Comparison of ENCODE assay signal across 8 cellular contexts in genomic region chr17:8175795-8176196, GRCh38. TPM values are rescaled to one million over a fixed set of nuclear protein-coding genes. Genes with fewer than 3 reads are reported as not detected.
DNase-seq lines count a peak whose midpoint lies in the region; ATAC-seq and TF ChIP-seq lines count a peak whose summit lies in the region.

No MANE protein-coding gene starts in this region.

- H3K4me1 ChIP-seq in adipocyte (ENCODE audit: control insufficient read depth, insufficient read depth, low read length) (peaks cover 20% of the 10 kb centered on the region), iPS-20b (ENCODE audit: insufficient read depth, low read length) (peaks cover 8% of the 10 kb centered on the region; the same call in 1 of the 2 replicates), stomach (peaks cover 24 to 44% (median 39%) of the 10 kb centered on the region in 4 donors)

- peak; percentile 3 for ATAC-seq in HG03175 (IDR thresholded peaks at IDR 0.05; ENCODE audit: unreplicated experiment)

- TF ChIP-seq CTCF in stomach (IDR thresholded peaks at IDR 0.05) = no peak

- no peaks in the 10 kb centered on the region for H3K36me3 ChIP-seq in adipocyte (ENCODE audit: control insufficient read depth, insufficient read depth, low read length, severe bottlenecking)
- no peaks in the 10 kb centered on the region for H3K36me3 ChIP-seq in iPS-20b (ENCODE audit: insufficient read depth, low read depth, low read length)
- H3K36me3 ChIP-seq in stomach = no peaks in the 10 kb centered on the region

- no peaks in the 10 kb centered on the region for H3K27me3 ChIP-seq in adipocyte (replicated peaks; ENCODE audit: control insufficient read depth, insufficient read depth, low read length)
- no peaks in the 10 kb centered on the region for H3K27me3 ChIP-seq in iPS-20b (ENCODE audit: insufficient read depth, low read length)
- no peaks in the 10 kb centered on the region for H3K27me3 ChIP-seq in stomach

- TF ChIP-seq EP300 in stomach (IDR thresholded peaks at IDR 0.05) = no peak

- DNase-seq in EL (peak; percentile 47), adipocyte (ENCODE audit: low read depth) (peak; percentile 18), stomach (no peak), GDM1 (lab: John Stamatoyannopoulos, UW) (no peak), NCI-H187 treated with DMSO at 0.1 percent for 48 hours (lab: John Stamatoyannopoulos, UW) (no peak), NCI-H1048 (lab: John Stamatoyannopoulos, UW) (no peak)

- peak overlapping the region; percentile 92 for H3K9ac ChIP-seq in adipocyte (ENCODE audit: low read length)
- H3K9ac ChIP-seq in iPS-20b (ENCODE audit: low read depth, low read length) = peak overlapping the region; percentile 74; the same call in 1 of the 2 replicates

- H3K27ac ChIP-seq in iPS-20b (ENCODE audit: low read length) = no peak overlapping the region
- H3K27ac ChIP-seq in stomach = peak overlapping the region; percentile 66 to 97 (median 85)

- H3K4me3 ChIP-seq in adipocyte (ENCODE audit: low read length) (peak overlapping the region; percentile 91), iPS-20b (ENCODE audit: low read length) (peak overlapping the region; percentile 85), stomach (peak overlapping the region; percentile 55 to 61 (median 59))

- 9 to 17% (median 13%) methylated on average over 11 of the region's 11 CpGs for WGBS in stomach, 5 donors

- TF ChIP-seq POLR2A in stomach (IDR thresholded peaks at IDR 0.05) = no peak

- H3K9me3 ChIP-seq in adipocyte (ENCODE audit: control insufficient read depth, low read length) (no peaks in the 10 kb centered on the region), iPS-20b (ENCODE audit: insufficient read depth, low read depth, low read length) (no peaks in the 10 kb centered on the region), stomach (no peaks in the 10 kb centered on the region)

- intact Hi-C loops in stomach (cut with DNase I; ENCODE audit: low total_unique reads) = no loop called here

RNA-seq across cellular contexts. Expression of gene TMEM107, which starts 0.4 kb away (rescaled TPM):
- 10 to 100 TPM in 3 of 5 donors, 1 to 10 TPM in 2; 5.2 to 37.6 (median 14.9) TPM for total RNA-seq in stomach
- 10 to 100 TPM in 1 of 3 donors, 1 to 10 TPM in 2; 6.3 to 10.3 (median 8.0) TPM for polyA plus RNA-seq in stomach

RNA-seq across cellular contexts. Expression of gene VAMP2, which starts 13.0 kb away (rescaled TPM):
- total RNA-seq in stomach = 100 to 1,000 TPM in 1 of 5 donors, 10 to 100 TPM in 2, 1 to 10 TPM in 2; 6.7 to 104 (median 17.3) TPM
- polyA plus RNA-seq in stomach = 10 to 100 TPM; 32.4 to 58.8 (median 43.1) TPM

RNA-seq across cellular contexts. Expression of gene BORCS6, which starts 14.2 kb away (rescaled TPM):
- 10 to 100 TPM in 2 of 5 donors, 1 to 10 TPM in 2, under 1 TPM in 1; 0.58 to 70.1 (median 4.6) TPM for total RNA-seq in stomach
- 1 to 10 TPM; 6.6 to 9.2 (median 7.9) TPM for polyA plus RNA-seq in stomach

RNA-seq across cellular contexts. Expression of gene PER1, which starts 23.6 kb away (rescaled TPM):
- total RNA-seq in stomach = 100 to 1,000 TPM in 3 of 5 donors, 10 to 100 TPM in 2; 16.2 to 163 (median 137) TPM
- polyA plus RNA-seq in stomach = 10 to 100 TPM; 47.2 to 69.4 (median 66.7) TPM

RNA-seq across cellular contexts. Expression of gene AURKB, which starts 34.6 kb away (rescaled TPM):
- 10 to 100 TPM in 2 of 5 donors, 1 to 10 TPM in 3; 1.0 to 66.0 (median 2.3) TPM for total RNA-seq in stomach
- polyA plus RNA-seq in stomach = 10 to 100 TPM in 2 of 3 donors, 1 to 10 TPM in 1; 8.2 to 24.9 (median 10.7) TPM

Comparison
In these comparisons a context has a peak if more than half of its experiments do, and no peak if none do; other contexts are left out.
1. DNase-seq: peak in EL (single experiment) and adipocyte (single experiment); none in stomach (single experiment), GDM1 (single experiment), NCI-H187 treated with DMSO at 0.1 percent for 48 hours (single experiment) and NCI-H1048 (single experiment).
2. Peak in every context shown above with its lines, with median percentiles within 50 percentile points of each other: H3K4me3 ChIP-seq.